8 cellular contexts compared by ENCODE assay signal in the genomic region with DNA sequence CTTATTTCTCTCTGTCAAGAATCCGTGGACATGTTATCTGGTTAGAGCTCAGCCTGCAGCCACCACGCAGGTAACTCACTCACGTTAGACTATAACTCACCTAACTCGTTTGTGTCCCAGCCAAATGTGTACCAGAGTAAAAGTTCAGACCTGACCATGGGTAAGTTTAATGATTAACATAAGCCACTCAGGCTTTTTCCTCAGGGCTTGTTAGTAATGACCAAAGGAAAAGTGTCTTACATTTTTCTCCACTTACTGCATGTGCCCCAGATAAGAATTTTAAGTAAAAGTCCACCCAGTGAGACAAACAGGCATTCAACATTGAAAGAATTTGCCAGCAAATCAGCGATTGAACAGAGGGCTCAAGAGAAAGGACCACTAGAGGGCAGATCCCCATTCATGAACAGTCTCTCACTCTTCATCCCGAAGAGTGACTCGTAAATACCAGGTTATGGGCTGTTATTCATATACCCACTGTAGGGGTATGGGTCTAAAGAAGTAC. TPM values are rescaled to one million over a fixed set of nuclear protein-coding genes. Genes with fewer than 3 reads are reported as not detected.
A peak's percentile ranks its signal among the peaks of the same experiment; 100 is the strongest.
DNase-seq lines count a peak whose midpoint lies in the region; ATAC-seq, FAIRE-seq and TF ChIP-seq lines count a peak whose summit lies in the region.
"Had no signal": no experiment of that assay in that cellular context is flagged by ENCODE, and none has a peak within 500 bp of the region (broad histone marks: within the 10 kb centered on the region; RNA-seq: fewer than 3 reads in every experiment).

A gene with protein sequence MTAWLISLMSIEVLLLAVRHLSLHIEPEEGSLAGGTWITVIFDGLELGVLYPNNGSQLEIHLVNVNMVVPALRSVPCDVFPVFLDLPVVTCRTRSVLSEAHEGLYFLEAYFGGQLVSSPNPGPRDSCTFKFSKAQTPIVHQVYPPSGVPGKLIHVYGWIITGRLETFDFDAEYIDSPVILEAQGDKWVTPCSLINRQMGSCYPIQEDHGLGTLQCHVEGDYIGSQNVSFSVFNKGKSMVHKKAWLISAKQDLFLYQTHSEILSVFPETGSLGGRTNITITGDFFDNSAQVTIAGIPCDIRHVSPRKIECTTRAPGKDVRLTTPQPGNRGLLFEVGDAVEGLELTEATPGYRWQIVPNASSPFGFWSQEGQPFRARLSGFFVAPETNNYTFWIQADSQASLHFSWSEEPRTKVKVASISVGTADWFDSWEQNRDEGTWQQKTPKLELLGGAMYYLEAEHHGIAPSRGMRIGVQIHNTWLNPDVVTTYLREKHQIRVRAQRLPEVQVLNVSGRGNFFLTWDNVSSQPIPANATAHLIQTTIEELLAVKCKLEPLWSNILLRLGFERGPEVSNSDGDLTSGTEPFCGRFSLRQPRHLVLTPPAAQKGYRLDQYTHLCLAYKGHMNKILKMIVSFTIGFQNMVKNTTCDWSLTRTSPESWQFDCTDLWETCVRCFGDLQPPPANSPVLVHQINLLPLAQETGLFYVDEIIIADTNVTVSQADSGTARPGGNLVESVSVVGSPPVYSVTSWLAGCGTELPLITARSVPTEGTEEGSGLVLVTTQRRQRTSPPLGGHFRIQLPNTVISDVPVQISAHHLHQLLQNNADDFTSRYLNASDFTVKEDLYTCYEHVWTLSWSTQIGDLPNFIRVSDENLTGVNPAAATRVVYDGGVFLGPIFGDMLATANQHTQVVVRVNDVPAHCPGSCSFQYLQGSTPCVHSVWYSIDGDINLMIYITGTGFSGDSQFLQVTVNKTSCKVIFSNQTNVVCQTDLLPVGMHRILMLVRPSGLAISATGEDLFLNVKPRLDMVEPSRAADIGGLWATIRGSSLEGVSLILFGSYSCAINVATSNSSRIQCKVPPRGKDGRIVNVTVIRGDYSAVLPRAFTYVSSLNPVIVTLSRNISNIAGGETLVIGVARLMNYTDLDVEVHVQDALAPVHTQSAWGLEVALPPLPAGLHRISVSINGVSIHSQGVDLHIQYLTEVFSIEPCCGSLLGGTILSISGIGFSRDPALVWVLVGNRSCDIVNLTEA (N-terminal part only) (minus strand): TSS at position 116 of the 502 bp plus-strand sequence. CDS start 2,680 bp downstream, outside the sequence.

- no peaks in the 10 kb centered on the region for H4K20me1 ChIP-seq in MM.1S (ENCODE audit: insufficient read depth, low read length)
- no peaks in the 10 kb centered on the region for H4K20me1 ChIP-seq in H1 (replicated peaks in 1 of 2; ENCODE audit: control insufficient read depth in 1 of 2, insufficient read depth in 2 of 2, low read length in 2 of 2)

- H3K4me2 ChIP-seq in MM.1S (ENCODE audit: low read depth, low read length) (no peak within 1 kb of the TSS), H1 (ENCODE audit: insufficient read depth in 1 of 2, low read depth in 2 of 2, low read length in 2 of 2) (no peak within 1 kb of the TSS)

- H3K36me3 ChIP-seq in MM.1S (replicated peaks; ENCODE audit: insufficient read depth, low read length) = no peaks in the 10 kb centered on the region
- H3K36me3 ChIP-seq in H1 (ENCODE audit: control insufficient read depth in 2 of 4, insufficient read depth in 4 of 4, low read length in 3 of 4) = no peaks in the 10 kb centered on the region; a peak in 1 of 8 replicates

- H3K9ac ChIP-seq in MM.1S (ENCODE audit: low read length) (no peak within 1 kb of the TSS), H1 (replicated peaks in 1 of 4; ENCODE audit: extremely low read depth in 1 of 4, low read depth in 3 of 4, low read length in 3 of 4) (no peak within 1 kb of the TSS)

- no peak within 1 kb of the TSS for H3K4ac ChIP-seq in H1 (replicated peaks; ENCODE audit: insufficient read length, low read depth, low read length)

- no peak within 1 kb of the TSS for H3K4me3 ChIP-seq in GM12875 (ENCODE audit: low read depth, low read length)
- H3K4me3 ChIP-seq in MM.1S (ENCODE audit: low read length) = no peak within 1 kb of the TSS
- H3K4me3 ChIP-seq in H1 (ENCODE audit: extremely low read depth in 1 of 4, insufficient read depth in 2 of 4, low read depth in 3 of 4, low read length in 4 of 4) = no peak within 1 kb of the TSS
- no peak within 1 kb of the TSS for H3K4me3 ChIP-seq in retinal pigment epithelial cell (ENCODE audit: low read length)

- peak within 1 kb of the TSS; percentile 27; the same call in 1 of the 2 replicates for H2BK5ac ChIP-seq in H1 (ENCODE audit: low read depth, low read length)

- H3K79me2 ChIP-seq in MM.1S (ENCODE audit: low read length) (no peaks in the 10 kb centered on the region), H1 (ENCODE audit: control insufficient read depth in 1 of 2, insufficient read depth in 2 of 2, low read length in 2 of 2) (no peaks in the 10 kb centered on the region)

- no peak within 1 kb of the TSS for H2AK5ac ChIP-seq in H1 (ENCODE audit: low read depth, low read length)

- no peak within 1 kb of the TSS for H2AFZ ChIP-seq in MM.1S (ENCODE audit: low read length)
- peak within 1 kb of the TSS; percentile 66 for H2AFZ ChIP-seq in H1 (ENCODE audit: low read length)

- no peak within 1 kb of the TSS for H3K56ac ChIP-seq in H1 (replicated peaks; ENCODE audit: insufficient read length, low read depth, low read length)

- TF ChIP-seq POLR2A in H1 (IDR thresholded peaks at IDR 0.05; ENCODE audit: control extremely low read depth in 1 of 2, low read depth in 2 of 2, low read length in 2 of 2) = no peak

- H2BK20ac ChIP-seq in H1 (ENCODE audit: low read length) = no peak within 1 kb of the TSS

- POLR2A ChIA-PET in H1 (lab: Charles Lee; ENCODE audit: partially characterized antibody) = no interaction called here

- H4K8ac ChIP-seq in H1 (ENCODE audit: extremely low read depth, insufficient read depth, low read length) = no peak within 1 kb of the TSS

- H3K18ac ChIP-seq in H1 (ENCODE audit: extremely low read depth, low read length) = 0 out of 2 replicates have a peak within 1 kb of the TSS, but pooled peaks have one; percentile 52

- DNase-seq in MM.1S (no peak), H1 (ENCODE audit: low read depth in 1 of 2, low spot score in 2 of 2) (no peak), retinal pigment epithelial cell (ENCODE audit: low read depth) (no peak), NCI-H524 (lab: John Stamatoyannopoulos, UW) (no peak), urothelium cell line (ENCODE audit: low spot score) (no peak)
- DNase-seq: activated CD4-positive, alpha-beta T cell treated with anti-CD3 and anti-CD28 coated beads for 1 hour had no signal

- H3K27ac ChIP-seq in MM.1S (ENCODE audit: low read length) = no peak within 1 kb of the TSS
- H3K27ac ChIP-seq in H1 (ENCODE audit: low read depth, low read length) = no peak within 1 kb of the TSS

- H2BK12ac ChIP-seq in H1 (ENCODE audit: low read depth, low read length) = peak within 1 kb of the TSS; percentile 71; the same call in 1 of the 2 replicates

- no peak within 1 kb of the TSS for H4K91ac ChIP-seq in H1 (replicated peaks; ENCODE audit: insufficient read length, low read length)

- H3K9me2 ChIP-seq in MM.1S (replicated peaks; ENCODE audit: insufficient read depth, low read length) = no peaks in the 10 kb centered on the region

- H2BK15ac ChIP-seq in H1 (ENCODE audit: low read length) = no peak within 1 kb of the TSS; the same call in 1 of the 2 replicates

- ATAC-seq in HG03521 (IDR thresholded peaks at IDR 0.05; ENCODE audit: unreplicated experiment) = no peak

- peak; percentile 56; the same call in 1 of the 2 replicates for TF ChIP-seq CTCF in GM12875 (IDR thresholded peaks at IDR 0.05; ENCODE audit: borderline replicate concordance, insufficient read depth, low read depth, low read length)
- TF ChIP-seq CTCF in MM.1S (IDR thresholded peaks at IDR 0.05; ENCODE audit: low read length) = peak; percentile 26; the same call in 1 of the 2 replicates
- TF ChIP-seq CTCF in H1 (IDR thresholded peaks at IDR 0.05; ENCODE audit: control extremely low read depth in 1 of 3, insufficient read depth in 1 of 3, low read depth in 1 of 3, low read length in 3 of 3) = peak in 2 of 3 experiments; percentile 40 to 73; a peak in 3 of 4 replicates
- TF ChIP-seq CTCF in retinal pigment epithelial cell (conservative IDR thresholded peaks at IDR 0.05; ENCODE audit: low read depth, low read length) = peak; percentile 54

- no peak within 1 kb of the TSS for H4K5ac ChIP-seq in H1 (ENCODE audit: insufficient read length, low read depth, low read length)

- no peaks in the 10 kb centered on the region for H3K27me3 ChIP-seq in MM.1S (replicated peaks; ENCODE audit: insufficient read depth, low read length)
- H3K27me3 ChIP-seq in H1 (replicated peaks in 1 of 4; ENCODE audit: control insufficient read depth in 3 of 4, extremely low read depth in 1 of 4, insufficient read depth in 3 of 4, low read length in 3 of 4) = no peaks in the 10 kb centered on the region

- WGBS in H1 (ENCODE audit: extremely low coverage in 1 of 2, insufficient coverage in 1 of 2, insufficient read length in 1 of 2, insufficient replicate concordance in 2 of 2, low coverage in 1 of 2, low lambda C conversion rate in 2 of 2, missing lambda C conversion rate in 1 of 2), 2 experiments = 67% methylated on average over 7 of the region's 7 CpGs; no CpG with 5 or more reads in 1 of the 2 experiments

- H3K23me2 ChIP-seq in H1 (ENCODE audit: low read depth, low read length) = no peaks in the 10 kb centered on the region

- H3K14ac ChIP-seq in H1 (ENCODE audit: insufficient read length) = no peak within 1 kb of the TSS

- no peaks in the 10 kb centered on the region for H3K79me1 ChIP-seq in H1 (ENCODE audit: low read depth, low read length)

- no peak within 1 kb of the TSS for H3K23ac ChIP-seq in H1 (ENCODE audit: insufficient read length)

- TF ChIP-seq EP300 in H1 (IDR thresholded peaks at IDR 0.05; ENCODE audit: borderline replicate concordance in 1 of 2, low read depth in 2 of 2, low read length in 2 of 2) = no peak

- H3F3A ChIP-seq in MM.1S (ENCODE audit: insufficient read depth, low read length) = no peaks in the 10 kb centered on the region

- CTCF ChIA-PET in H1 (lab: Charles Lee; ENCODE audit: partially characterized antibody) = interaction anchor here (0.6 to 3.5 kb wide), 11 partner anchors 8 to 460 kb away, joined by 3 to 13 read pairs (median 3); no protein-coding TSS in a partner anchor

- FAIRE-seq in H1 (lab: Jason Lieb, UNC) = peak; percentile 77
- no peak for FAIRE-seq in urothelium cell line (lab: Jason Lieb, UNC)

- TF ChIP-seq RAD21 in H1 (IDR thresholded peaks at IDR 0.05 in 1 of 2, conservative IDR thresholded peaks at IDR 0.05 in 1 of 2; ENCODE audit: low read depth in 2 of 2, low read length in 2 of 2) = peak; percentile 41 to 56

- H2BK120ac ChIP-seq in H1 (replicated peaks; ENCODE audit: low read depth, low read length) = peak within 1 kb of the TSS; percentile 95

- no peaks in the 10 kb centered on the region for H3K4me1 ChIP-seq in MM.1S (ENCODE audit: low read length)
- H3K4me1 ChIP-seq in H1 (replicated peaks in 1 of 4; ENCODE audit: control insufficient read depth in 3 of 4, insufficient read depth in 4 of 4, low read length in 3 of 4) = no peaks in the 10 kb centered on the region

- H3K9me3 ChIP-seq in MM.1S (replicated peaks; ENCODE audit: insufficient read depth, low read length) (no peaks in the 10 kb centered on the region), H1 (ENCODE audit: insufficient read depth in 2 of 2, low read depth in 1 of 2, low read length in 1 of 2) (no peaks in the 10 kb centered on the region)

RNA-seq across cellular contexts. Expression of the gene that starts here (rescaled TPM):
- total RNA-seq in H1 (2021; fragmentation: NEBNext Ultra II Directional; extraction: Animal tissue kit (Norgen Biotek cat#: 25700)) = 0.09 and 0.11 TPM in 2 replicates
- polyA plus RNA-seq in H1 (2011; rRNA removed) = 0.03 and 0.06 TPM in 2 replicates
- polyA plus RNA-seq in H1 (2011; cell fraction: cytosol; rRNA removed) = 0.03 TPM
- polyA plus RNA-seq in H1 (2011; cell fraction: nucleus; rRNA removed) = 0.09 TPM
- 0.03 to 0.05 TPM (median 0.03 TPM) in 4 replicates for polyA plus RNA-seq in H1 (2012, experiment 1 of 2)
- not detected for polyA plus RNA-seq in H1 (2012, experiment 2 of 2)
- 0.02 TPM for polyA plus RNA-seq in H1 (2013, experiment 1 of 2)
- 0.04 TPM for polyA plus RNA-seq in H1 (2013, experiment 2 of 2)
- 0.44 and 0.63 TPM in 2 replicates for polyA minus RNA-seq in H1 (2011; rRNA and poly(A)+ RNA removed)
- 0.07 TPM for polyA minus RNA-seq in H1 (2011; cell fraction: cytosol; rRNA and poly(A)+ RNA removed)
- 0.80 TPM for polyA minus RNA-seq in H1 (2011; cell fraction: nucleus; rRNA and poly(A)+ RNA removed)
